ENCODE assay signal across 8 cellular contexts in the genomic region with DNA sequence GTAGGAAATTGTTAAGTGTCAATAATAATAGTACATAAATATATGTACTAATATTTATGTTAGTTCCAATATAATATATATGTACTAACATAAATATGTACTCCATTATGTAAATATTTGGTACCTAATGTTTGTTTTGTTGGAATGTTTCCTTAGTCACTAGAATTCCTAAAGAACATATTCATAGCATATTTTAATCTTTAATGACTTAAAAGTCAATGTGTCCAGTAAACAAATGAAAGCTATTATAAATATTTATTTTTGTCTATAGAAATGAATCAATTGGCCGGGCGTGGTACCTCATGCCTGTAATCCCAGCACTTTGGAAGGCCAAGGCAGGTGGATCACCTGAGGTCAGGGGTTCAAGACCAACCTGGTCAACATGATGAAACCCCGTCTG.
"Had no signal": no experiment of that assay in that cellular context is flagged by ENCODE, and none has a peak within 500 bp of the region (broad histone marks: within the 10 kb centered on the region; RNA-seq: fewer than 3 reads in every experiment).

No MANE protein-coding gene starts in this region.

- H3K4me2 ChIP-seq: GM23338 had no signal

- FAIRE-seq: H1, H54, HTR-8/SVneo, K562 had no signal

- ATAC-seq: GM23338, K562 had no signal

- DNase-seq: H9, HCEC 1CT, IMR-90 had no signal

- H2AFZ ChIP-seq: GM23338 had no signal

- H3K4me3 ChIP-seq: GM23338, K562 had no signal
